ENCODE assay signal across 8 cellular contexts in genomic region chr2:20222769-20223344, GRCh38. TPM values are rescaled to one million over a fixed set of nuclear protein-coding genes. Genes with fewer than 3 reads are reported as not detected.
DNase-seq lines count a peak whose midpoint lies in the region; ATAC-seq and TF ChIP-seq lines count a peak whose summit lies in the region.

No MANE protein-coding gene starts in this region.

- DNase-seq in NCI-H2081 (lab: John Stamatoyannopoulos, UW), result peak; percentile 40 to 50
- no peak for DNase-seq in NCI-H2081 treated with DMSO at 0.1 percent for 48 hours (lab: John Stamatoyannopoulos, UW)
- DNase-seq in RWPE1 (ENCODE audit: low spot score), result no peak
- peak in 1 of 2 donors; percentile 44 for DNase-seq in foreskin keratinocyte
- DNase-seq in Ammon's horn (ENCODE audit: low spot score), result no peak
- DNase-seq in SIG-M5 (lab: John Stamatoyannopoulos, UW), result no peak
- no peak for DNase-seq in T1000 (lab: John Stamatoyannopoulos, UW)

- H3K27me3 ChIP-seq in foreskin keratinocyte (no peaks in the 10 kb centered on the region), skeletal muscle satellite cell (ENCODE audit: control insufficient read depth, insufficient read depth, low read length) (peaks cover 6% of the 10 kb centered on the region)

- CTCF ChIA-PET in RWPE1 (lab: Yijun Ruan, JAX), result interaction anchor here (0.6 to 1.5 kb wide), 5 partner anchors 17 to 114 kb away, joined by 3 to 4 read pairs (median 3); no protein-coding TSS in a partner anchor

- peak overlapping the region; percentile 88 for H3K4me2 ChIP-seq in skeletal muscle satellite cell (ENCODE audit: low read length)

- no peak for ATAC-seq in foreskin keratinocyte

- no peaks in the 10 kb centered on the region for H3K9me3 ChIP-seq in skeletal muscle satellite cell (replicated peaks; ENCODE audit: low read length)

- no peaks in the 10 kb centered on the region for H3K36me3 ChIP-seq in skeletal muscle satellite cell (ENCODE audit: insufficient read depth, low read length)

- peaks cover 48% of the 10 kb centered on the region for H3K4me1 ChIP-seq in foreskin keratinocyte
- peaks cover 17% of the 10 kb centered on the region for H3K4me1 ChIP-seq in skeletal muscle satellite cell (ENCODE audit: control insufficient read depth, insufficient read depth, low read length)

- TF ChIP-seq CTCF in RWPE1 (conservative IDR thresholded peaks at IDR 0.05; ENCODE audit: low read depth) (no peak), foreskin keratinocyte (conservative IDR thresholded peaks at IDR 0.05) (no peak)

- peak overlapping the region; percentile 72 for H3K4me3 ChIP-seq in skeletal muscle satellite cell (ENCODE audit: low read length)

- POLR2A ChIA-PET in RWPE1 (lab: Yijun Ruan, JAX; ENCODE audit: low non-redundant PET), result interaction anchor here (0.6 to 1.8 kb wide), 3 partner anchors 9 to 35 kb away, joined by 3 to 6 read pairs (median 6); no protein-coding TSS in a partner anchor

- no peak overlapping the region for H3K9ac ChIP-seq in skeletal muscle satellite cell (ENCODE audit: low read depth, low read length)

- H3K27ac ChIP-seq in RWPE1 (peak overlapping the region; percentile 100), foreskin keratinocyte (peak overlapping the region; percentile 91)

RNA-seq across cellular contexts. Expression of gene SDC1, which starts 2.1 kb away (rescaled TPM):
- 1,300 and 1,305 TPM in 2 replicates for total RNA-seq in foreskin keratinocyte
- 824 and 890 TPM in 2 replicates for polyA plus RNA-seq in foreskin keratinocyte
- total RNA-seq in skeletal muscle satellite cell (2012; rRNA removed), result 3.1 and 3.3 TPM in 2 replicates

Comparison
In these comparisons a context has a peak if more than half of its experiments do, and no peak if none do; other contexts are left out.
1. DNase-seq: peak in NCI-H2081 (2 of 2); none in NCI-H2081 treated with DMSO at 0.1 percent for 48 hours (single experiment), RWPE1 (single experiment), Ammon's horn (single experiment), SIG-M5 (single experiment) and T1000 (single experiment).